8 cellular contexts compared by ENCODE assay signal in genomic region chrX:108020631-108021030, GRCh38. TPM values are rescaled to one million over a fixed set of nuclear protein-coding genes. Genes with fewer than 3 reads are reported as not detected.
A peak's percentile ranks its signal among the peaks of the same experiment; 100 is the strongest.
DNase-seq lines count a peak whose midpoint lies in the region; ATAC-seq and TF ChIP-seq lines count a peak whose summit lies in the region.

No MANE protein-coding gene starts in this region.

- no peaks in the 10 kb centered on the region for H4K20me1 ChIP-seq in SU-DHL-6 (ENCODE audit: low read depth, low read length)

- no peaks in the 10 kb centered on the region for H3K36me3 ChIP-seq in CD8-positive, alpha-beta T cell (ENCODE audit: insufficient read depth, low read length)
- H3K36me3 ChIP-seq in SU-DHL-6 (ENCODE audit: low read length) = no peaks in the 10 kb centered on the region
- H3K36me3 ChIP-seq in MG63 = no peaks in the 10 kb centered on the region

- H3F3A ChIP-seq in SU-DHL-6 (ENCODE audit: insufficient read depth) = no peaks in the 10 kb centered on the region

- H3K4me1 ChIP-seq in CD8-positive, alpha-beta T cell (ENCODE audit: insufficient read depth, low read length) = peaks cover 45% of the 10 kb centered on the region

- POLR2A ChIA-PET in CD8-positive, alpha-beta T cell (lab: Charles Lee) = no interaction called here

- H3K27ac Mint-ChIP-seq in CD8-positive, alpha-beta T cell = peak overlapping the region; percentile 97
- no peak overlapping the region for H3K27ac Mint-ChIP-seq in natural killer cell treated with Interleukin-12 subunit alpha and Interleukin-12 subunit beta and Interleukin-15 and Interleukin-18, amount 100 ng/mL, for 72 hours

- no peak for TF ChIP-seq CTCF in CD8-positive, alpha-beta T cell (IDR thresholded peaks at IDR 0.05)
- peak; percentile 48 for TF ChIP-seq CTCF in SU-DHL-6 (IDR thresholded peaks at IDR 0.05; ENCODE audit: insufficient read depth, low read length, poor library complexity, severe bottlenecking)
- TF ChIP-seq CTCF in foreskin fibroblast (IDR thresholded peaks at IDR 0.05; ENCODE audit: low read depth, low read length) = peak; percentile 42

- H3K4me3 Mint-ChIP-seq in CD8-positive, alpha-beta T cell = peak overlapping the region; percentile 83
- no peak overlapping the region for H3K4me3 Mint-ChIP-seq in natural killer cell treated with Interleukin-12 subunit alpha and Interleukin-12 subunit beta and Interleukin-15 and Interleukin-18, amount 100 ng/mL, for 72 hours

- DNase-seq in CD8-positive, alpha-beta T cell = peak in 3 of 7 experiments; percentile 0 to 49 (median 11)
- DNase-seq in foreskin fibroblast (peak in 1 of 2 donors; percentile 43), MG63 (no peak), NCI-H526 treated with DMSO at 0.1 percent for 48 hours (lab: John Stamatoyannopoulos, UW) (no peak)
- DNase-seq in natural killer cell treated with Interleukin-12 subunit alpha and Interleukin-12 subunit beta and Interleukin-15 and Interleukin-18, amount 100 ng/mL, for 72 hours (ENCODE audit: low spot score) = no peak

- no peak for ATAC-seq in CD8-positive, alpha-beta T cell
- ATAC-seq in GM19043 (IDR thresholded peaks at IDR 0.05; ENCODE audit: low read depth, unreplicated experiment) (peak; percentile 49), GM19328 (IDR thresholded peaks at IDR 0.05; ENCODE audit: unreplicated experiment) (no peak)
- no peak for ATAC-seq in natural killer cell treated with Interleukin-12 subunit alpha and Interleukin-12 subunit beta and Interleukin-15 and Interleukin-18, amount 100 ng/mL, for 72 hours

- no peaks in the 10 kb centered on the region for H3K27me3 ChIP-seq in CD8-positive, alpha-beta T cell (ENCODE audit: insufficient read depth, low read length)
- no peaks in the 10 kb centered on the region for H3K27me3 ChIP-seq in SU-DHL-6 (ENCODE audit: low read length)
- no peaks in the 10 kb centered on the region for H3K27me3 ChIP-seq in MG63

- H2AFZ ChIP-seq in SU-DHL-6 (ENCODE audit: low read depth, low read length, severe bottlenecking) = no peak overlapping the region

- H3K79me2 ChIP-seq in SU-DHL-6 (ENCODE audit: insufficient read depth, low read length) = no peaks in the 10 kb centered on the region

- H3K27me3 Mint-ChIP-seq in CD8-positive, alpha-beta T cell (ENCODE audit: low read depth) = no peaks in the 10 kb centered on the region
- H3K27me3 Mint-ChIP-seq in natural killer cell treated with Interleukin-12 subunit alpha and Interleukin-12 subunit beta and Interleukin-15 and Interleukin-18, amount 100 ng/mL, for 72 hours = peaks cover 16 to 35% of the 10 kb centered on the region in 2 donors

- peaks cover 2% of the 10 kb centered on the region for H3K36me3 Mint-ChIP-seq in CD8-positive, alpha-beta T cell
- H3K36me3 Mint-ChIP-seq in natural killer cell treated with Interleukin-12 subunit alpha and Interleukin-12 subunit beta and Interleukin-15 and Interleukin-18, amount 100 ng/mL, for 72 hours = no peaks in the 10 kb centered on the region

- peak overlapping the region; percentile 17 for H3K4me3 ChIP-seq in CD8-positive, alpha-beta T cell (ENCODE audit: low read depth, low read length)
- H3K4me3 ChIP-seq in SU-DHL-6 (ENCODE audit: insufficient read depth, low read length, poor library complexity, severe bottlenecking) (no peak overlapping the region), foreskin fibroblast (ENCODE audit: low read depth in 1 of 2, low read length in 2 of 2) (no peak overlapping the region), MG63 (no peak overlapping the region)

- no peaks in the 10 kb centered on the region for H3K9me3 Mint-ChIP-seq in CD8-positive, alpha-beta T cell
- H3K9me3 Mint-ChIP-seq in natural killer cell treated with Interleukin-12 subunit alpha and Interleukin-12 subunit beta and Interleukin-15 and Interleukin-18, amount 100 ng/mL, for 72 hours = no peaks in the 10 kb centered on the region

- no peaks in the 10 kb centered on the region for H3K9me2 ChIP-seq in SU-DHL-6 (replicated peaks; ENCODE audit: insufficient read depth, low read length)

- CTCF ChIA-PET in CD8-positive, alpha-beta T cell (lab: Charles Lee) = interaction anchor here (0.7 to 4.0 kb wide), 11 partner anchors 13 to 131 kb away, joined by 3 to 17 read pairs (median 4); no protein-coding TSS in a partner anchor

- peak overlapping the region; percentile 19 for H3K27ac ChIP-seq in CD8-positive, alpha-beta T cell (ENCODE audit: low read depth, low read length)
- H3K27ac ChIP-seq in SU-DHL-6 (ENCODE audit: low read depth, low read length) = no peak overlapping the region

- H3K9ac ChIP-seq in SU-DHL-6 (ENCODE audit: low read length) = no peak overlapping the region

- intact Hi-C loops in CD8-positive, alpha-beta T cell (cut with DNase I, micrococcal nuclease) = loop anchor here (1.0 to 5.0 kb wide), 3 partner anchors 52 to 243 kb away; partner anchors contain the start of genes NCBP2L (in 1 of the 2) and TSC22D3 (in 1 of the 2)

- H3K4me1 Mint-ChIP-seq in CD8-positive, alpha-beta T cell (ENCODE audit: low read depth) = peaks cover 70% of the 10 kb centered on the region
- peaks cover 4 to 8% of the 10 kb centered on the region in 2 donors for H3K4me1 Mint-ChIP-seq in natural killer cell treated with Interleukin-12 subunit alpha and Interleukin-12 subunit beta and Interleukin-15 and Interleukin-18, amount 100 ng/mL, for 72 hours (ENCODE audit: low read depth in 2 of 2)

- no peaks in the 10 kb centered on the region for H3K9me3 ChIP-seq in CD8-positive, alpha-beta T cell (ENCODE audit: low read length)
- no peaks in the 10 kb centered on the region for H3K9me3 ChIP-seq in SU-DHL-6 (ENCODE audit: insufficient read depth, low read length)
- H3K9me3 ChIP-seq in MG63 = no peaks in the 10 kb centered on the region

- H3K4me2 ChIP-seq in SU-DHL-6 (ENCODE audit: low read depth, low read length, poor library complexity, severe bottlenecking) = no peak overlapping the region

RNA-seq across cellular contexts. Expression of gene VSIG1, which starts 24.2 kb away (rescaled TPM):
- 10 to 100 TPM; 10.5 to 11.9 TPM for total RNA-seq in CD8-positive, alpha-beta T cell
- total RNA-seq in MG63 (2014; rRNA removed; shearing (Covaris generic); ENCODE audit: low replicate concordance) = not detected in 2 replicates
- not detected for total RNA-seq in natural killer cell treated with Interleukin-12 subunit alpha and Interleukin-12 subunit beta and Interleukin-15 and Interleukin-18, amount 100 ng/mL, for 72 hours

RNA-seq across cellular contexts. Expression of gene TEX13B, which starts 38.5 kb away (rescaled TPM):
- not detected for total RNA-seq in CD8-positive, alpha-beta T cell
- total RNA-seq in MG63 (2014; rRNA removed; shearing (Covaris generic); ENCODE audit: low replicate concordance) = not detected in 2 replicates
- total RNA-seq in natural killer cell treated with Interleukin-12 subunit alpha and Interleukin-12 subunit beta and Interleukin-15 and Interleukin-18, amount 100 ng/mL, for 72 hours = not detected

Comparison
In these comparisons a context has a peak if more than half of its experiments do, and no peak if none do; other contexts are left out.
1. RNA of gene VSIG1, which starts 24.2 kb away (total RNA-seq): 10.5 to 11.9 TPM in CD8-positive, alpha-beta T cell; not detected in MG63 and not detected in natural killer cell treated with Interleukin-12 subunit alpha and Interleukin-12 subunit beta and Interleukin-15 and Interleukin-18, amount 100 ng/mL, for 72 hours; every median in the first group is over 10 times any median in the second.